19 cellular contexts compared by ENCODE assay signal in genomic region chr20:4335722-4336121, GRCh38.
DNase-seq lines count a peak whose midpoint lies in the region; ATAC-seq and TF ChIP-seq lines count a peak whose summit lies in the region.
"Had no signal": no experiment of that assay in that cellular context is flagged by ENCODE, and none has a peak within 500 bp of the region (broad histone marks: within the 10 kb centered on the region; RNA-seq: fewer than 3 reads in every experiment).

No MANE protein-coding gene starts in this region.

- intact Hi-C loops in activated CD4-positive, alpha-beta T cell treated with anti-CD3 and anti-CD28 coated beads, Interleukin-2, amount 10 ng/mL, durations not matched to agents 24 days and 14 days (cut with micrococcal nuclease), result no loop called here
- intact Hi-C loops in lower lobe of right lung (cut with DNase I) (no loop called here), Caco-2 (cut with micrococcal nuclease; ENCODE audit: unreplicated experiment) (no loop called here)

- H3K4me1 ChIP-seq in lower lobe of right lung (no peaks in the 10 kb centered on the region), Caco-2 (no peaks in the 10 kb centered on the region)
- H3K4me1 ChIP-seq: BLaER1, HAP-1 had no signal

- no TSS peak for BruUV-seq in Caco-2 (replicated peaks; lab: Mats Ljungman, UMichigan)

- POLR2A ChIA-PET in activated CD4-positive, alpha-beta T cell treated with anti-CD3 and anti-CD28 coated beads, Interleukin-2, amount 10 ng/mL, durations not matched to agents 7 days and 5 days (lab: Charles Lee), result no interaction called here
- POLR2A ChIA-PET in Caco-2 (lab: Charles Lee), result no interaction called here

- no peaks in the 10 kb centered on the region for H3K4me1 Mint-ChIP-seq in activated CD4-positive, alpha-beta T cell treated with anti-CD3 and anti-CD28 coated beads, Interleukin-2, amount 10 ng/mL, durations not matched to agents 24 days and 14 days
- H3K4me1 Mint-ChIP-seq in activated CD4-positive, alpha-beta T cell treated with anti-CD3 and anti-CD28 coated beads, Interleukin-2, amount 10 ng/mL, durations not matched to agents 7 days and 5 days, result no peaks in the 10 kb centered on the region
- H3K4me1 Mint-ChIP-seq in activated naive CD8-positive, alpha-beta T cell treated with anti-CD3 and anti-CD28 coated beads, Interleukin-2, amount 50 U/mL, for 24 hours, result no peaks in the 10 kb centered on the region
- H3K4me1 Mint-ChIP-seq in Caco-2 (ENCODE audit: low read depth, unreplicated experiment), result no peaks in the 10 kb centered on the region
- H3K4me1 Mint-ChIP-seq: B cell; CD4-positive, CD25-positive, alpha-beta regulatory T cell had no signal

- peak; percentile 25 for DNase-seq in activated CD4-positive, alpha-beta T cell treated with anti-CD3 and anti-CD28 coated beads, Interleukin-2, amount 10 ng/mL, durations not matched to agents 24 days and 14 days
- DNase-seq in activated CD4-positive, alpha-beta T cell treated with anti-CD3 and anti-CD28 coated beads, Interleukin-2, amount 10 ng/mL, durations not matched to agents 7 days and 5 days, result no peak
- DNase-seq in ecto neural progenitor cell (ENCODE audit: low spot score) (peak; percentile 11), lower lobe of right lung (no peak), Caco-2 (no peak)
- no peak for DNase-seq in activated naive CD8-positive, alpha-beta T cell treated with anti-CD3 and anti-CD28 coated beads, Interleukin-2, amount 50 U/mL, for 24 hours
- DNase-seq: CD4-positive, CD25-positive, alpha-beta regulatory T cell; DMS 273 treated with DMSO at 0.1 percent for 48 hours; DMS79; EL; GF-D8; GOT3; HFFc6 had no signal

- no peak overlapping the region for H3K4me3 Mint-ChIP-seq in activated CD4-positive, alpha-beta T cell treated with anti-CD3 and anti-CD28 coated beads, Interleukin-2, amount 10 ng/mL, durations not matched to agents 24 days and 14 days
- no peak overlapping the region for H3K4me3 Mint-ChIP-seq in activated CD4-positive, alpha-beta T cell treated with anti-CD3 and anti-CD28 coated beads, Interleukin-2, amount 10 ng/mL, durations not matched to agents 7 days and 5 days
- no peak overlapping the region for H3K4me3 Mint-ChIP-seq in activated naive CD8-positive, alpha-beta T cell treated with anti-CD3 and anti-CD28 coated beads, Interleukin-2, amount 50 U/mL, for 24 hours
- H3K4me3 Mint-ChIP-seq in Caco-2 (ENCODE audit: unreplicated experiment), result no peak overlapping the region
- H3K4me3 Mint-ChIP-seq: B cell; CD4-positive, CD25-positive, alpha-beta regulatory T cell; CD8-positive, alpha-beta T cell; HFFc6 had no signal

- peaks cover 6% of the 10 kb centered on the region for H3K27me3 ChIP-seq in lower lobe of right lung (ENCODE audit: low read depth)
- H3K27me3 ChIP-seq in Caco-2 (replicated peaks; ENCODE audit: control insufficient read depth, insufficient read depth, low read length), result no peaks in the 10 kb centered on the region
- H3K27me3 ChIP-seq: BLaER1 had no signal

- H3K27me3 Mint-ChIP-seq in activated CD4-positive, alpha-beta T cell treated with anti-CD3 and anti-CD28 coated beads, Interleukin-2, amount 10 ng/mL, durations not matched to agents 24 days and 14 days, result peaks cover 27% of the 10 kb centered on the region
- peaks cover 18% of the 10 kb centered on the region for H3K27me3 Mint-ChIP-seq in activated CD4-positive, alpha-beta T cell treated with anti-CD3 and anti-CD28 coated beads, Interleukin-2, amount 10 ng/mL, durations not matched to agents 7 days and 5 days
- peaks cover 10% of the 10 kb centered on the region for H3K27me3 Mint-ChIP-seq in activated naive CD8-positive, alpha-beta T cell treated with anti-CD3 and anti-CD28 coated beads, Interleukin-2, amount 50 U/mL, for 24 hours
- peaks cover 5% of the 10 kb centered on the region for H3K27me3 Mint-ChIP-seq in Caco-2 (ENCODE audit: insufficient read depth, unreplicated experiment)

- ATAC-seq in lower lobe of right lung (peak; percentile 53 to 61), HG03135 (IDR thresholded peaks at IDR 0.05; ENCODE audit: unreplicated experiment) (no peak)
- ATAC-seq in activated naive CD8-positive, alpha-beta T cell treated with anti-CD3 and anti-CD28 coated beads, Interleukin-2, amount 50 U/mL, for 24 hours, result no peak
- ATAC-seq: CD8-positive, alpha-beta T cell had no signal

- H3K27ac Mint-ChIP-seq in activated CD4-positive, alpha-beta T cell treated with anti-CD3 and anti-CD28 coated beads, Interleukin-2, amount 10 ng/mL, durations not matched to agents 24 days and 14 days, result no peak overlapping the region
- no peak overlapping the region for H3K27ac Mint-ChIP-seq in activated CD4-positive, alpha-beta T cell treated with anti-CD3 and anti-CD28 coated beads, Interleukin-2, amount 10 ng/mL, durations not matched to agents 7 days and 5 days
- no peak overlapping the region for H3K27ac Mint-ChIP-seq in activated naive CD8-positive, alpha-beta T cell treated with anti-CD3 and anti-CD28 coated beads, Interleukin-2, amount 50 U/mL, for 24 hours
- no peak overlapping the region for H3K27ac Mint-ChIP-seq in Caco-2 (ENCODE audit: unreplicated experiment)
- H3K27ac Mint-ChIP-seq: B cell; CD4-positive, CD25-positive, alpha-beta regulatory T cell; CD8-positive, alpha-beta T cell; HFFc6 had no signal

- H3K36me3 ChIP-seq in lower lobe of right lung, result no peaks in the 10 kb centered on the region
- H3K36me3 ChIP-seq in Caco-2 (ENCODE audit: control insufficient read depth, insufficient read depth, low read length), result no peaks in the 10 kb centered on the region
- H3K36me3 ChIP-seq: BLaER1, HAP-1 had no signal

- TF ChIP-seq CTCF in lower lobe of right lung (IDR thresholded peaks at IDR 0.05) (no peak), Caco-2 (IDR thresholded peaks at IDR 0.05; ENCODE audit: insufficient read depth in 1 of 2, low read depth in 1 of 2, low read length in 1 of 2, severe bottlenecking in 1 of 2, unreplicated experiment in 1 of 2) (no peak)

- H3K36me3 Mint-ChIP-seq in activated CD4-positive, alpha-beta T cell treated with anti-CD3 and anti-CD28 coated beads, Interleukin-2, amount 10 ng/mL, durations not matched to agents 24 days and 14 days (ENCODE audit: low read depth), result no peaks in the 10 kb centered on the region
- H3K36me3 Mint-ChIP-seq in activated CD4-positive, alpha-beta T cell treated with anti-CD3 and anti-CD28 coated beads, Interleukin-2, amount 10 ng/mL, durations not matched to agents 7 days and 5 days (ENCODE audit: low read depth), result no peaks in the 10 kb centered on the region
- no peaks in the 10 kb centered on the region for H3K36me3 Mint-ChIP-seq in activated naive CD8-positive, alpha-beta T cell treated with anti-CD3 and anti-CD28 coated beads, Interleukin-2, amount 50 U/mL, for 24 hours (ENCODE audit: low read depth)
- H3K36me3 Mint-ChIP-seq in Caco-2 (ENCODE audit: insufficient read depth, unreplicated experiment), result no peaks in the 10 kb centered on the region
- H3K36me3 Mint-ChIP-seq: CD4-positive, CD25-positive, alpha-beta regulatory T cell; CD8-positive, alpha-beta T cell had no signal

- CTCF ChIA-PET in activated CD4-positive, alpha-beta T cell treated with anti-CD3 and anti-CD28 coated beads, Interleukin-2, amount 10 ng/mL, durations not matched to agents 7 days and 5 days (lab: Charles Lee), result no interaction called here
- CTCF ChIA-PET in Caco-2 (lab: Charles Lee), result no interaction called here

- H3K9me3 ChIP-seq in lower lobe of right lung (no peaks in the 10 kb centered on the region), Caco-2 (0 out of 2 replicates have a peak, but pooled peaks cover 4% of the 10 kb centered on the region)
- H3K9me3 ChIP-seq: BLaER1, HAP-1 had no signal

- H3K27ac ChIP-seq in lower lobe of right lung, result no peak overlapping the region
- H3K27ac ChIP-seq: BLaER1, C4-2B had no signal

- H3K9me3 Mint-ChIP-seq in activated CD4-positive, alpha-beta T cell treated with anti-CD3 and anti-CD28 coated beads, Interleukin-2, amount 10 ng/mL, durations not matched to agents 24 days and 14 days, result no peaks in the 10 kb centered on the region
- H3K9me3 Mint-ChIP-seq in activated CD4-positive, alpha-beta T cell treated with anti-CD3 and anti-CD28 coated beads, Interleukin-2, amount 10 ng/mL, durations not matched to agents 7 days and 5 days, result no peaks in the 10 kb centered on the region
- H3K9me3 Mint-ChIP-seq in activated naive CD8-positive, alpha-beta T cell treated with anti-CD3 and anti-CD28 coated beads, Interleukin-2, amount 50 U/mL, for 24 hours, result no peaks in the 10 kb centered on the region
- no peaks in the 10 kb centered on the region for H3K9me3 Mint-ChIP-seq in Caco-2 (ENCODE audit: unreplicated experiment)
- H3K9me3 Mint-ChIP-seq: CD8-positive, alpha-beta T cell; HFFc6 had no signal

- no peak overlapping the region for H3K4me3 ChIP-seq in lower lobe of right lung
- no peak overlapping the region for H3K4me3 ChIP-seq in Caco-2 (ENCODE audit: low read depth, low read length)
- H3K4me3 ChIP-seq: BLaER1, HAP-1 had no signal

Comparison
In these comparisons a context has a peak if more than half of its experiments do, and no peak if none do; other contexts are left out.
1. DNase-seq: peak in activated CD4-positive, alpha-beta T cell treated with anti-CD3 and anti-CD28 coated beads, Interleukin-2, amount 10 ng/mL, durations not matched to agents 24 days and 14 days (single experiment) and ecto neural progenitor cell (single experiment); none in activated CD4-positive, alpha-beta T cell treated with anti-CD3 and anti-CD28 coated beads, Interleukin-2, amount 10 ng/mL, durations not matched to agents 7 days and 5 days (single experiment), lower lobe of right lung (single experiment), activated naive CD8-positive, alpha-beta T cell treated with anti-CD3 and anti-CD28 coated beads, Interleukin-2, amount 50 U/mL, for 24 hours (single experiment) and Caco-2 (0 of 2).
2. ATAC-seq: peak in lower lobe of right lung (2 of 2); none in activated naive CD8-positive, alpha-beta T cell treated with anti-CD3 and anti-CD28 coated beads, Interleukin-2, amount 50 U/mL, for 24 hours (single experiment) and HG03135 (single experiment).